In genomic region chr6:13814176-13814937, GRCh38 we compare ENCODE assay signal across 8 cellular contexts. TPM values are rescaled to one million over a fixed set of nuclear protein-coding genes. Genes with fewer than 3 reads are reported as not detected.
DNase-seq lines count a peak whose midpoint lies in the region; ATAC-seq and TF ChIP-seq lines count a peak whose summit lies in the region.

MCUR1 (minus strand) TSS chr6:13814557; CDS start chr6:13814429, 128 bp downstream.

- H2AFZ ChIP-seq in mammary epithelial cell (ENCODE audit: low read depth, low read length): peak within 1 kb of the TSS; percentile 94
- peak within 1 kb of the TSS; percentile 94 for H2AFZ ChIP-seq in smooth muscle cell (ENCODE audit: low read depth)

- no TSS peak for BruUV-seq in mammary epithelial cell (replicated peaks; lab: Mats Ljungman, UMichigan)

- ATAC-seq in GM18858 (IDR thresholded peaks at IDR 0.05; ENCODE audit: unreplicated experiment): peak; percentile 73
- peak; percentile 78 for ATAC-seq in HG03066 (IDR thresholded peaks at IDR 0.05; ENCODE audit: low read depth, unreplicated experiment)

- DNase-seq in AG04449 (ENCODE audit: low read depth, low spot score) (no peak), NCI-H2171 (lab: John Stamatoyannopoulos, UW) (peak; percentile 77), mammary epithelial cell (peak; percentile 86), iPS-NIHi7 (ENCODE audit: extremely low spot score) (peak; percentile 88), smooth muscle cell (lab: John Stamatoyannopoulos, UW; ENCODE audit: unreplicated experiment) (peak; percentile 84)

- no peak for TF ChIP-seq CTCF in AG04449 (IDR thresholded peaks at IDR 0.05; ENCODE audit: insufficient read depth, low read length, missing control alignments)
- TF ChIP-seq CTCF in WI38 (IDR thresholded peaks at IDR 0.05; ENCODE audit: low read depth, low read length): no peak
- TF ChIP-seq CTCF in mammary epithelial cell (conservative IDR thresholded peaks at IDR 0.05 in 1 of 2, IDR thresholded peaks at IDR 0.05 in 1 of 2; ENCODE audit: extremely low read depth in 1 of 2, insufficient read depth in 1 of 2, low read depth in 1 of 2, low read length in 2 of 2): peak in 1 of 2 donors; percentile 10
- TF ChIP-seq CTCF in smooth muscle cell (IDR thresholded peaks at IDR 0.05; ENCODE audit: borderline replicate concordance, insufficient read depth, poor library complexity, severe bottlenecking): peak; percentile 1

- intact Hi-C loops in mammary epithelial cell (cut with micrococcal nuclease): loop anchor here (5.0 kb wide), 1 partner anchor 102 kb away; the partner anchor contains the start of gene RANBP9

- H4K20me1 ChIP-seq in mammary epithelial cell (ENCODE audit: insufficient read depth, low read length): no peaks in the 10 kb centered on the region
- H4K20me1 ChIP-seq in smooth muscle cell (ENCODE audit: low read depth): peaks cover 34% of the 10 kb centered on the region

- POLR2A ChIA-PET in AG04449 (lab: Yijun Ruan, JAX): interaction anchor here (0.7 to 1.2 kb wide), 4 partner anchors 44 to 252 kb away, joined by 3 to 5 read pairs (median 3); partner anchors contain the start of gene RANBP9

- H3K9me3 ChIP-seq in mammary epithelial cell (replicated peaks; ENCODE audit: insufficient read depth, low read length) (no peaks in the 10 kb centered on the region), smooth muscle cell (replicated peaks; ENCODE audit: low read depth) (no peaks in the 10 kb centered on the region)

- dilution Hi-C loops in mammary epithelial cell (cut with HindIII; ENCODE audit: low sequenced_read_pairs): no loop called here

- peaks cover 3% of the 10 kb centered on the region for H3F3A ChIP-seq in smooth muscle cell (ENCODE audit: low read depth)

- peaks cover 39% of the 10 kb centered on the region for H3K79me2 ChIP-seq in mammary epithelial cell (ENCODE audit: insufficient read depth, low read length)
- H3K79me2 ChIP-seq in smooth muscle cell (ENCODE audit: low read depth): peaks cover 30% of the 10 kb centered on the region

- CTCF ChIA-PET in AG04449 (lab: Yijun Ruan, JAX) (interaction anchor here (1.3 to 2.4 kb wide), 2 partner anchors 200 to 252 kb away, joined by 3 to 6 read pairs; no protein-coding TSS in a partner anchor), mammary epithelial cell (lab: Charles Lee; ENCODE audit: low non-redundant PET) (interaction anchor here (0.8 kb wide), 1 partner anchor 105 kb away, joined by 4 read pairs; no protein-coding TSS in a partner anchor)

- H3K36me3 ChIP-seq in mammary epithelial cell (ENCODE audit: insufficient read depth, low read length): no peaks in the 10 kb centered on the region
- no peaks in the 10 kb centered on the region for H3K36me3 ChIP-seq in smooth muscle cell (ENCODE audit: low read depth)

- H3K9ac ChIP-seq in mammary epithelial cell (ENCODE audit: insufficient read depth, low read length): peak within 1 kb of the TSS; percentile 78
- H3K9ac ChIP-seq in smooth muscle cell (ENCODE audit: low read depth): peak within 1 kb of the TSS; percentile 79

- H3K4me1 ChIP-seq in mammary epithelial cell (ENCODE audit: insufficient read depth, low read length) (peaks cover 15% of the 10 kb centered on the region), smooth muscle cell (ENCODE audit: low read depth) (peaks cover 13% of the 10 kb centered on the region)

- 1% methylated on average over 30 of the region's 81 CpGs for WGBS in mammary epithelial cell (ENCODE audit: low coverage, missing lambda C conversion rate)
- under 1% methylated on average over 37 of the region's 81 CpGs for WGBS in smooth muscle cell (ENCODE audit: low lambda C conversion rate)

- H3K4me2 ChIP-seq in mammary epithelial cell (ENCODE audit: insufficient read depth, low read depth, low read length): peak within 1 kb of the TSS; percentile 82
- H3K4me2 ChIP-seq in smooth muscle cell: peak within 1 kb of the TSS; percentile 94

- no peaks in the 10 kb centered on the region for H3K27me3 ChIP-seq in mammary epithelial cell (ENCODE audit: insufficient read depth, low read length)
- no peaks in the 10 kb centered on the region for H3K27me3 ChIP-seq in smooth muscle cell (ENCODE audit: low read depth)

- in situ Hi-C loops in mammary epithelial cell (cut with MboI; ENCODE audit: low sequenced_read_pairs in 2 of 2): no loop called here

- peak within 1 kb of the TSS; percentile 66 for H3K27ac ChIP-seq in mammary epithelial cell (ENCODE audit: insufficient read depth, low read depth, low read length)
- peak within 1 kb of the TSS; percentile 76 for H3K27ac ChIP-seq in smooth muscle cell (ENCODE audit: low read depth)

- peak within 1 kb of the TSS; percentile 75 for H3K4me3 ChIP-seq in AG04449 (ENCODE audit: low read depth, low read length)
- peak within 1 kb of the TSS; percentile 67 for H3K4me3 ChIP-seq in WI38 (ENCODE audit: low read depth, low read length)
- peak within 1 kb of the TSS; percentile 71 to 88 (median 81) for H3K4me3 ChIP-seq in mammary epithelial cell (replicated peaks in 1 of 3; ENCODE audit: insufficient read depth in 1 of 3, low read depth in 2 of 3, low read length in 3 of 3)
- H3K4me3 ChIP-seq in smooth muscle cell: peak within 1 kb of the TSS; percentile 96

RNA-seq across cellular contexts. Expression of gene MCUR1, which starts in this region (rescaled TPM):
- 10 to 100 TPM; 12.0 to 28.0 TPM for total RNA-seq in mammary epithelial cell
- 10.7 TPM for polyA plus RNA-seq in mammary epithelial cell
- polyA minus RNA-seq in mammary epithelial cell: 8.8 TPM
- total RNA-seq in smooth muscle cell: 11.3 and 12.9 TPM in 2 replicates
- polyA plus RNA-seq in smooth muscle cell: 23.4 and 25.5 TPM in 2 replicates
